38 cellular contexts compared by ENCODE assay signal in the genomic region with DNA sequence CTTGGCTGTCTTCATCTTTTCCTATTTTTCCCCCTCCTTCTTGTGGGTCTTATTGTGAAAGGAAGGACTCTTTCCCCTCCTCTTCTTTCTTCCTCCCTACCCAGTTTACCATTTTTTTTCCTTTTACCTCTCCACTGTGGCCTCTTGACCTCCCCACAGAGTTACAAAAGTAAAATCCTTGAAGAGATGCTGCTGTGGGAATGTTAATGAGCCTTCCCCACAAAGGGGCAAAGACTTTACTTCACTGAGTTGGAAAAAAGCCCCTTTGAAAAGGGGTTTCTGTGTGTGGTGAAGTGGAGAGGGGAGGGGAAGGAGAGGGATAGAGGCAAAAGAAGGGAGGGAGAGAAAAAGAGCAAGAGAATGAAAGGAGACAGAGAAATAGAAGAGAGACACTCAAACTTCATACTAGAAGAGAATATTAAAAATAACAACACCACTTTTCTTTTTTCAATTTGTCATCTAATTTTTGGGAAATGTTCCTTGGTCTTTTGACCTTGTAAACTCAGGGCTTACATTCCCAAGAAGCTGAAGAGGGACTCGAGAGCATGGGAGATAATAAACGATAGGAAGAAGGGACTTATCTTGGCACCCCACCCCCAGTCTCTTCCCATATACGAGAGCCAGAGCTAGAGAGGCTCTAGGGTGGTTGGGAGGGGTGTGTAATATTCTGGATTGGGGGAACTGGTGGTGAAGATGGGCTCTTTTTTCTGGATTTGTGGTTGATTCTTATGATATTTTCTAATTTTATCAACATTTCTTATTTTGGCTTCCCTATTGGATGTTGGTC. TPM values are rescaled to one million over a fixed set of nuclear protein-coding genes. Genes with fewer than 3 reads are reported as not detected.
DNase-seq lines count a peak whose midpoint lies in the region; ATAC-seq and TF ChIP-seq lines count a peak whose summit lies in the region.
"Had no signal": no experiment of that assay in that cellular context is flagged by ENCODE, and none has a peak within 500 bp of the region (broad histone marks: within the 10 kb centered on the region; RNA-seq: fewer than 3 reads in every experiment).

No MANE protein-coding gene starts in this region.

- H3K79me2 ChIP-seq in GM23338 (replicated peaks; ENCODE audit: insufficient read depth): peaks cover 44% of the 10 kb centered on the region
- peaks cover 58% of the 10 kb centered on the region for H3K79me2 ChIP-seq in neural progenitor cell (ENCODE audit: low read depth)

- H3K4me3 ChIP-seq in GM23338 (peak overlapping the region; percentile 10; the same call in 1 of the 2 replicates), neural progenitor cell (peak overlapping the region; percentile 41)
- no peak overlapping the region for H3K4me3 ChIP-seq in naive thymus-derived CD4-positive, alpha-beta T cell (ENCODE audit: low read length)
- H3K4me3 ChIP-seq: A549, adrenal gland, PC-9 had no signal

- peak overlapping the region; percentile 6 for H3K9ac ChIP-seq in neural progenitor cell

- no peaks in the 10 kb centered on the region for H3K9me3 ChIP-seq in neural progenitor cell (ENCODE audit: low read depth)
- H3K9me3 ChIP-seq in naive thymus-derived CD4-positive, alpha-beta T cell (ENCODE audit: control insufficient read depth in 2 of 3, low read length in 3 of 3): no peaks in the 10 kb centered on the region
- H3K9me3 ChIP-seq: A549, adrenal gland had no signal

- no peak for TF ChIP-seq CTCF in GM23338 (conservative IDR thresholded peaks at IDR 0.05; ENCODE audit: low read depth in 2 of 2)
- no peak for TF ChIP-seq CTCF in WTC11 (IDR thresholded peaks at IDR 0.05)
- TF ChIP-seq CTCF in neural progenitor cell (IDR thresholded peaks at IDR 0.05): no peak

- H3K27ac Mint-ChIP-seq in GM23338 (peak overlapping the region; percentile 90), WTC11 (peak overlapping the region; percentile 97), neural progenitor cell (peak overlapping the region; percentile 94)
- no peak overlapping the region for H3K27ac Mint-ChIP-seq in activated CD8-positive, alpha-beta memory T cell treated with anti-CD3 and anti-CD28 coated beads, Interleukin-2, amount 10 ng/mL, durations not matched to agents 7 days and 5 days
- H3K27ac Mint-ChIP-seq in naive thymus-derived CD4-positive, alpha-beta T cell: no peak overlapping the region
- H3K27ac Mint-ChIP-seq: activated CD4-positive, alpha-beta memory T cell treated with anti-CD3 and anti-CD28 coated beads, Interleukin-2, amount 10 ng/mL, durations not matched to agents 7 days and 5 days; activated naive CD4-positive, alpha-beta T cell treated with anti-CD3 and anti-CD28 coated beads, Interleukin-2, amount 10 ng/mL, durations not matched to agents 7 days and 5 days; activated T-helper 17 cell treated with anti-CD3 and anti-CD28 coated beads, Interleukin-2, amount 50 U/mL, for 72 hours; CD4-positive, CD25-positive, alpha-beta regulatory T cell; mesothelial cell of epicardium; naive B cell; T-helper 1 cell treated with Interleukin-12 subunit alpha and Interleukin-12 subunit beta and Interleukin-4 antibody, amounts not matched to agents 30 μg/mL and 1 μg/mL, for 36 hours had no signal

- H3K27me3 Mint-ChIP-seq in GM23338 (ENCODE audit: insufficient read depth, low read depth, poor library complexity): peaks cover 31% of the 10 kb centered on the region
- no peaks in the 10 kb centered on the region for H3K27me3 Mint-ChIP-seq in WTC11 (ENCODE audit: low read depth)
- peaks cover 5% of the 10 kb centered on the region for H3K27me3 Mint-ChIP-seq in neural progenitor cell (ENCODE audit: insufficient read depth, low read depth)
- peaks cover 59% of the 10 kb centered on the region for H3K27me3 Mint-ChIP-seq in activated CD8-positive, alpha-beta memory T cell treated with anti-CD3 and anti-CD28 coated beads, Interleukin-2, amount 10 ng/mL, durations not matched to agents 7 days and 5 days
- peaks cover 40 to 61% (median 53%) of the 10 kb centered on the region in 5 donors for H3K27me3 Mint-ChIP-seq in naive thymus-derived CD4-positive, alpha-beta T cell

- no peaks in the 10 kb centered on the region for H3K27me3 ChIP-seq in GM23338 (ENCODE audit: insufficient read depth)
- no peaks in the 10 kb centered on the region for H3K27me3 ChIP-seq in neural progenitor cell
- H3K27me3 ChIP-seq in naive thymus-derived CD4-positive, alpha-beta T cell (ENCODE audit: control insufficient read depth in 2 of 2, insufficient read depth in 2 of 2, low read length in 2 of 2): peaks cover 0 to 3% of the 10 kb centered on the region in 2 donors

- H3K9me3 Mint-ChIP-seq in GM23338 (no peaks in the 10 kb centered on the region; the same call in 1 of the 3 replicates), WTC11 (no peaks in the 10 kb centered on the region), neural progenitor cell (no peaks in the 10 kb centered on the region)
- H3K9me3 Mint-ChIP-seq in activated CD8-positive, alpha-beta memory T cell treated with anti-CD3 and anti-CD28 coated beads, Interleukin-2, amount 10 ng/mL, durations not matched to agents 7 days and 5 days (ENCODE audit: low read depth): no peaks in the 10 kb centered on the region
- H3K9me3 Mint-ChIP-seq in naive thymus-derived CD4-positive, alpha-beta T cell: peaks cover 0 to 4% (median 0%) of the 10 kb centered on the region in 11 donors
- H3K9me3 Mint-ChIP-seq: activated CD4-positive, alpha-beta memory T cell treated with anti-CD3 and anti-CD28 coated beads, Interleukin-2, amount 10 ng/mL, durations not matched to agents 7 days and 5 days; activated naive CD4-positive, alpha-beta T cell treated with anti-CD3 and anti-CD28 coated beads, Interleukin-2, amount 10 ng/mL, durations not matched to agents 7 days and 5 days; activated T-helper 17 cell treated with anti-CD3 and anti-CD28 coated beads, Interleukin-2, amount 50 U/mL, for 72 hours; mesothelial cell of epicardium; naive B cell; T-helper 1 cell treated with Interleukin-12 subunit alpha and Interleukin-12 subunit beta and Interleukin-4 antibody, amounts not matched to agents 30 μg/mL and 1 μg/mL, for 36 hours had no signal

- peaks cover 45% of the 10 kb centered on the region for H3K4me1 ChIP-seq in GM23338 (ENCODE audit: insufficient read depth)
- H3K4me1 ChIP-seq in neural progenitor cell: peaks cover 55% of the 10 kb centered on the region
- no peaks in the 10 kb centered on the region for H3K4me1 ChIP-seq in naive thymus-derived CD4-positive, alpha-beta T cell (ENCODE audit: control insufficient read depth in 2 of 2, insufficient read depth in 2 of 2, low read length in 2 of 2)
- H3K4me1 ChIP-seq: A549 had no signal

- H3K4me3 Mint-ChIP-seq in GM23338 (peak overlapping the region; percentile 47), WTC11 (peak overlapping the region; percentile 42), neural progenitor cell (peak overlapping the region; percentile 79)
- no peak overlapping the region for H3K4me3 Mint-ChIP-seq in activated CD8-positive, alpha-beta memory T cell treated with anti-CD3 and anti-CD28 coated beads, Interleukin-2, amount 10 ng/mL, durations not matched to agents 7 days and 5 days
- H3K4me3 Mint-ChIP-seq in naive thymus-derived CD4-positive, alpha-beta T cell: no peak overlapping the region
- H3K4me3 Mint-ChIP-seq: activated CD4-positive, alpha-beta memory T cell treated with anti-CD3 and anti-CD28 coated beads, Interleukin-2, amount 10 ng/mL, durations not matched to agents 7 days and 5 days; activated naive CD4-positive, alpha-beta T cell treated with anti-CD3 and anti-CD28 coated beads, Interleukin-2, amount 10 ng/mL, durations not matched to agents 7 days and 5 days; activated T-helper 17 cell treated with anti-CD3 and anti-CD28 coated beads, Interleukin-2, amount 50 U/mL, for 72 hours; CD4-positive, CD25-positive, alpha-beta regulatory T cell; mesothelial cell of epicardium; T-helper 1 cell treated with Interleukin-12 subunit alpha and Interleukin-12 subunit beta and Interleukin-4 antibody, amounts not matched to agents 30 μg/mL and 1 μg/mL, for 36 hours had no signal

- intact Hi-C loops in naive thymus-derived CD4-positive, alpha-beta T cell (cut with micrococcal nuclease): no loop called here

- CTCF ChIA-PET in WTC11 (lab: Charles Lee): interaction anchor here (4.4 kb wide), 1 partner anchor 13 kb away, joined by 32 read pairs; a partner anchor contains a TSS
- CTCF ChIA-PET in activated CD8-positive, alpha-beta memory T cell treated with anti-CD3 and anti-CD28 coated beads, Interleukin-2, amount 10 ng/mL, durations not matched to agents 7 days and 5 days (lab: Charles Lee): no interaction called here
- CTCF ChIA-PET in naive thymus-derived CD4-positive, alpha-beta T cell (lab: Charles Lee): no interaction called here

- H3K4me2 ChIP-seq in GM23338 (peak overlapping the region; percentile 50), neural progenitor cell (peak overlapping the region; percentile 96)
- H3K4me2 ChIP-seq: A549, PC-9 had no signal

- H3K4me1 Mint-ChIP-seq in GM23338: peaks cover 47% of the 10 kb centered on the region
- peaks cover 58% of the 10 kb centered on the region for H3K4me1 Mint-ChIP-seq in WTC11
- peaks cover 66% of the 10 kb centered on the region for H3K4me1 Mint-ChIP-seq in neural progenitor cell
- H3K4me1 Mint-ChIP-seq in activated CD8-positive, alpha-beta memory T cell treated with anti-CD3 and anti-CD28 coated beads, Interleukin-2, amount 10 ng/mL, durations not matched to agents 7 days and 5 days: peaks cover 5% of the 10 kb centered on the region
- peaks cover 4 to 13% (median 10%) of the 10 kb centered on the region in 7 donors for H3K4me1 Mint-ChIP-seq in naive thymus-derived CD4-positive, alpha-beta T cell
- H3K4me1 Mint-ChIP-seq: activated T-helper 17 cell treated with anti-CD3 and anti-CD28 coated beads, Interleukin-2, amount 50 U/mL, for 72 hours had no signal

- ATAC-seq in GM23338: peak; percentile 5; the same call in 2 of the 3 replicates
- no peak for ATAC-seq in WTC11
- no peak for ATAC-seq in activated CD8-positive, alpha-beta memory T cell treated with anti-CD3 and anti-CD28 coated beads, Interleukin-2, amount 10 ng/mL, durations not matched to agents 7 days and 5 days
- ATAC-seq in naive thymus-derived CD4-positive, alpha-beta T cell: no peak
- ATAC-seq: A549; activated T-helper 17 cell treated with anti-CD3 and anti-CD28 coated beads, Interleukin-2, amount 50 U/mL, for 72 hours; left ventricle myocardium superior; SK-N-SH treated with all-trans-retinoic acid at 6 μM for 48 hours had no signal

- no peaks in the 10 kb centered on the region for H3K9me2 ChIP-seq in GM23338 (ENCODE audit: insufficient read depth)

- H2AFZ ChIP-seq in GM23338 (no peak overlapping the region), neural progenitor cell (replicated peaks) (no peak overlapping the region)
- H2AFZ ChIP-seq: PC-9 had no signal

- no peaks in the 10 kb centered on the region for H3K36me3 ChIP-seq in GM23338 (ENCODE audit: insufficient read depth)
- H3K36me3 ChIP-seq in neural progenitor cell: no peaks in the 10 kb centered on the region
- H3K36me3 ChIP-seq in naive thymus-derived CD4-positive, alpha-beta T cell (ENCODE audit: control insufficient read depth in 2 of 3, insufficient read depth in 3 of 3, low read length in 3 of 3): no peaks in the 10 kb centered on the region
- H3K36me3 ChIP-seq: adrenal gland, brain microvascular endothelial cell had no signal

- DNase-seq in GM23338 (ENCODE audit: low spot score) (peak; percentile 44), WTC11 (ENCODE audit: low spot score) (no peak), globus pallidus (ENCODE audit: low spot score) (peak; percentile 36), neural progenitor cell (ENCODE audit: low spot score) (peak; percentile 92), UCSD-AML1 (lab: John Stamatoyannopoulos, UW; ENCODE audit: unreplicated experiment) (no peak)
- DNase-seq in activated CD8-positive, alpha-beta memory T cell treated with anti-CD3 and anti-CD28 coated beads, Interleukin-2, amount 10 ng/mL, durations not matched to agents 7 days and 5 days: no peak
- no peak for DNase-seq in activated CD4-positive, alpha-beta T cell treated with anti-CD3 and anti-CD28 coated beads, Interleukin-2, amount 50 U/mL, for 48 hours
- no peak for DNase-seq in naive thymus-derived CD4-positive, alpha-beta T cell
- DNase-seq: activated CD4-positive, alpha-beta memory T cell treated with anti-CD3 and anti-CD28 coated beads, Interleukin-2, amount 10 ng/mL, durations not matched to agents 7 days and 5 days; activated CD4-positive, CD25-positive, alpha-beta regulatory T cell treated with anti-CD3 and anti-CD28 coated beads, Interleukin-2, amount 50 U/mL, for 72 hours; activated naive CD4-positive, alpha-beta T cell treated with anti-CD3 and anti-CD28 coated beads, Interleukin-2, amount 10 ng/mL, durations not matched to agents 7 days and 5 days; adrenal gland; AML-193; brain microvascular endothelial cell; CD4-positive, CD25-positive, alpha-beta regulatory T cell; effector CD8-positive, alpha-beta T cell; HCEC 1CT; kidney; left ventricle myocardium superior; naive B cell; NCI-H1417 treated with DMSO at 0.1 percent for 48 hours; NCI-H2081; NCI-H2227 treated with DMSO at 0.1 percent for 48 hours; NCI-H526; PC-9; small intestine; stimulated activated naive CD4-positive, alpha-beta T cell had no signal

- H3F3A ChIP-seq in GM23338 (replicated peaks; ENCODE audit: low read depth) (peaks cover 9% of the 10 kb centered on the region; the same call in 1 of the 2 replicates), neural progenitor cell (ENCODE audit: low read depth) (peaks cover 85% of the 10 kb centered on the region)

- peak overlapping the region; percentile 84 for H3K27ac ChIP-seq in GM23338 (ENCODE audit: low read depth)
- peak overlapping the region; percentile 99 for H3K27ac ChIP-seq in neural progenitor cell
- no peak overlapping the region for H3K27ac ChIP-seq in naive thymus-derived CD4-positive, alpha-beta T cell (ENCODE audit: low read depth, low read length)
- H3K27ac ChIP-seq: A549, adrenal gland, brain microvascular endothelial cell, epithelial cell of prostate, PC-9 had no signal

- no peaks in the 10 kb centered on the region for H4K20me1 ChIP-seq in GM23338 (replicated peaks; ENCODE audit: insufficient read depth)
- H4K20me1 ChIP-seq in neural progenitor cell (ENCODE audit: low read depth): peaks cover 13% of the 10 kb centered on the region

- POLR2A ChIA-PET in WTC11 (lab: Charles Lee): interaction anchor here (1.8 kb wide), 1 partner anchor 13 kb away, joined by 9 read pairs; a partner anchor contains a TSS
- POLR2A ChIA-PET in naive thymus-derived CD4-positive, alpha-beta T cell (lab: Charles Lee): no interaction called here

- H3K36me3 Mint-ChIP-seq in GM23338 (ENCODE audit: low read depth) (peaks cover 14% of the 10 kb centered on the region), WTC11 (no peaks in the 10 kb centered on the region), neural progenitor cell (no peaks in the 10 kb centered on the region)
- no peaks in the 10 kb centered on the region for H3K36me3 Mint-ChIP-seq in activated CD8-positive, alpha-beta memory T cell treated with anti-CD3 and anti-CD28 coated beads, Interleukin-2, amount 10 ng/mL, durations not matched to agents 7 days and 5 days
- peaks cover 0 to 4% (median 0%) of the 10 kb centered on the region in 5 donors for H3K36me3 Mint-ChIP-seq in naive thymus-derived CD4-positive, alpha-beta T cell
- H3K36me3 Mint-ChIP-seq: activated naive CD4-positive, alpha-beta T cell treated with anti-CD3 and anti-CD28 coated beads, Interleukin-2, amount 10 ng/mL, durations not matched to agents 7 days and 5 days; CD4-positive, CD25-positive, alpha-beta regulatory T cell; mesothelial cell of epicardium had no signal

RNA-seq across cellular contexts. Expression of a gene that starts 13.2 kb away (rescaled TPM):
- 256 and 281 TPM in 2 replicates for total RNA-seq in GM23338 (2014; rRNA removed; shearing (Covaris generic))
- polyA plus RNA-seq in GM23338 (2016; fragmentation: Nextera tagmentation; extraction: Ambion mirVana): 121 TPM in 2 replicates
- total RNA-seq in WTC11 (2021) (239 to 307 TPM (median 288 TPM) in 3 replicates), neural progenitor cell (ENCODE audit: low replicate concordance) (263 and 394 TPM in 2 replicates)
- total RNA-seq in activated CD8-positive, alpha-beta memory T cell treated with anti-CD3 and anti-CD28 coated beads, Interleukin-2, amount 10 ng/mL, durations not matched to agents 7 days and 5 days: 1 to 10 TPM; 1.3 to 1.5 TPM
- 1 to 10 TPM; 2.3 to 8.3 (median 3.9) TPM for total RNA-seq in naive thymus-derived CD4-positive, alpha-beta T cell
- 1 to 10 TPM; 4.2 to 5.9 TPM for polyA plus RNA-seq in naive thymus-derived CD4-positive, alpha-beta T cell

RNA-seq across cellular contexts. Expression of a gene that starts 28.2 kb away (rescaled TPM):
- total RNA-seq in GM23338 (2014; rRNA removed; shearing (Covaris generic)): 125 and 140 TPM in 2 replicates
- polyA plus RNA-seq in GM23338 (2016; fragmentation: Nextera tagmentation; extraction: Ambion mirVana): 87.0 and 100 TPM in 2 replicates
- total RNA-seq in WTC11 (2021) (87.2 to 93.2 TPM (median 89.5 TPM) in 3 replicates), neural progenitor cell (ENCODE audit: low replicate concordance) (99.5 and 108 TPM in 2 replicates)
- 10 to 100 TPM; 93.5 to 94.1 TPM for total RNA-seq in activated CD8-positive, alpha-beta memory T cell treated with anti-CD3 and anti-CD28 coated beads, Interleukin-2, amount 10 ng/mL, durations not matched to agents 7 days and 5 days
- 100 to 1,000 TPM in 2 of 5 experiments, 10 to 100 TPM in 3; 43.6 to 108 (median 75.3) TPM for total RNA-seq in naive thymus-derived CD4-positive, alpha-beta T cell
- 10 to 100 TPM; 17.6 to 26.3 TPM for polyA plus RNA-seq in naive thymus-derived CD4-positive, alpha-beta T cell

RNA-seq across cellular contexts. Expression of a gene that starts 40.5 kb away (rescaled TPM):
- not detected in 2 replicates for total RNA-seq in GM23338 (2014; rRNA removed; shearing (Covaris generic))
- polyA plus RNA-seq in GM23338 (2016; fragmentation: Nextera tagmentation; extraction: Ambion mirVana): not detected in 2 replicates
- total RNA-seq in WTC11 (2021) (not detected in 3 replicates), neural progenitor cell (ENCODE audit: low replicate concordance) (not detected in 2 replicates)
- total RNA-seq in activated CD8-positive, alpha-beta memory T cell treated with anti-CD3 and anti-CD28 coated beads, Interleukin-2, amount 10 ng/mL, durations not matched to agents 7 days and 5 days: not detected
- not detected for total RNA-seq in naive thymus-derived CD4-positive, alpha-beta T cell
- polyA plus RNA-seq in naive thymus-derived CD4-positive, alpha-beta T cell: not detected
- total RNA-seq: activated CD4-positive, alpha-beta memory T cell treated with anti-CD3 and anti-CD28 coated beads, Interleukin-2, amount 10 ng/mL, durations not matched to agents 7 days and 5 days; activated T-helper 17 cell treated with anti-CD3 and anti-CD28 coated beads, Interleukin-2, amount 50 U/mL, for 72 hours; adrenal gland; CD4-positive, CD25-positive, alpha-beta regulatory T cell; chondrocyte; glomerular endothelial cell; kidney; left ventricle myocardium superior; LHCN-M2; mesothelial cell of epicardium; osteoblast; PC-9; ureter had no signal
- polyA plus RNA-seq: A549; adrenal gland; CD4-positive, CD25-positive, alpha-beta regulatory T cell; small intestine had no signal

Comparison
In these comparisons a context has a peak if more than half of its experiments do, and no peak if none do; other contexts are left out.
1. DNase-seq: peak in GM23338 (single experiment), globus pallidus (single experiment) and neural progenitor cell (single experiment); none in WTC11 (single experiment), activated CD8-positive, alpha-beta memory T cell treated with anti-CD3 and anti-CD28 coated beads, Interleukin-2, amount 10 ng/mL, durations not matched to agents 7 days and 5 days (single experiment), UCSD-AML1 (single experiment), activated CD4-positive, alpha-beta T cell treated with anti-CD3 and anti-CD28 coated beads, Interleukin-2, amount 50 U/mL, for 48 hours (0 of 2) and naive thymus-derived CD4-positive, alpha-beta T cell (0 of 9).
2. H3K27ac Mint-ChIP-seq: peak in GM23338 (single experiment), WTC11 (single experiment) and neural progenitor cell (single experiment); none in activated CD8-positive, alpha-beta memory T cell treated with anti-CD3 and anti-CD28 coated beads, Interleukin-2, amount 10 ng/mL, durations not matched to agents 7 days and 5 days (single experiment) and naive thymus-derived CD4-positive, alpha-beta T cell (0 of 9).
3. H3K4me3 Mint-ChIP-seq: peak in GM23338 (single experiment), WTC11 (single experiment) and neural progenitor cell (single experiment); none in activated CD8-positive, alpha-beta memory T cell treated with anti-CD3 and anti-CD28 coated beads, Interleukin-2, amount 10 ng/mL, durations not matched to agents 7 days and 5 days (single experiment) and naive thymus-derived CD4-positive, alpha-beta T cell (0 of 10).
4. RNA of a gene that starts 13.2 kb away (total RNA-seq): 256 to 281 TPM in GM23338, 263 to 394 TPM in neural progenitor cell and 239 to 307 TPM in WTC11; 2.3 to 8.3 TPM in naive thymus-derived CD4-positive, alpha-beta T cell and 1.3 to 1.5 TPM in activated CD8-positive, alpha-beta memory T cell treated with anti-CD3 and anti-CD28 coated beads, Interleukin-2, amount 10 ng/mL, durations not matched to agents 7 days and 5 days; every median in the first group is over 10 times any median in the second.